Comparison of ENCODE assay signal across 8 cellular contexts in the genomic region with DNA sequence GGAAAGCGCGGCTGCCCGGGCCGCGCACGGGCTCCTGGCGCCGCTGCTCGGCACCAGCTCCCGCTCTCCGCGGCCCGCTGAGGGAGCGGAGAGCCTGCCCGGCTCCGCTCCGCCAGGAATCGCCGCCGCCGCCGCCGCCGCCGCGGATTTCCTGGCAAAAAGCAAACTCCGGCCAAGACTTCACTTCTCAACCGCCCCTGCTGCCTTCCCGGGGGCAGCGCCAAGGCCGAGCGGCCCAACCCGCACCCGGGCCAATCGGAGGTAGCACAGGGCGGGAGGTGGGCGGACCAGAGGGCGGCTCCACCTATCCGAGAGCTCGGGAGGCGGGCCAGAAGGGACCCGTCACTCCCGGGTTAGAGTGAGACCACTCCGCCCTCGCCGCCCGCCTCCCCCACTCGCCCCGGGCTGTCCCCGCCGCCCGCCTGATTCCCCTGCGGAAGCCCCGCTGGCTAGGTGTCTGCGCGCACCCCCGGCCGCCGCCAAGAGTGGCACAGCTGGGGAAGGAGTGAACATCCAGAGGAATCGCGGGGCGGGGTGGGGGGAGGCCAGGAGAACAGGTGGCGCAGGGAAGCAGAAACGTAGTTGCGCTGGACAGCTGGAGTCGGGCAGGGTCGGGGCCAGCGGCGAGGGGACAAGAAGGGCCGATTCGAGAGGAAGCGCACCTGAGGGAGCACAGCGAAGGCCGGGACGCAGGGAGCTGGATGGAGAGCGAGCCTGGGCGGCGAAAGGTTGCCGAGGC. TPM values are rescaled to one million over a fixed set of nuclear protein-coding genes. Genes with fewer than 3 reads are reported as not detected.
DNase-seq lines count a peak whose midpoint lies in the region; ATAC-seq and TF ChIP-seq lines count a peak whose summit lies in the region.

Gene LNX2, minus strand, starts transcription at position 153 of the 739 bp plus-strand sequence. CDS start 38,826 bp downstream, outside the sequence.

- ATAC-seq in GM21381 (IDR thresholded peaks at IDR 0.05; ENCODE audit: unreplicated experiment): peak; percentile 82

- intact Hi-C loops in Caco-2 (cut with micrococcal nuclease; ENCODE audit: unreplicated experiment): loop anchor here (2.0 to 10.0 kb wide), 5 partner anchors 70 to 656 kb away; partner anchors contain the start of genes CDX2 and MTIF3

- DNase-seq in Caco-2 (peak; percentile 98 to 99), NT2/D1 (ENCODE audit: low read depth, low spot score) (peak; percentile 87), endodermal cell (peak; percentile 99)
- DNase-seq in activated CD8-positive, alpha-beta memory T cell treated with anti-CD3 and anti-CD28 coated beads, Interleukin-2, amount 50 U/mL, for 24 hours (ENCODE audit: extremely low read depth): peak; percentile 92
- peak; percentile 90 for DNase-seq in stimulated activated CD8-positive, alpha-beta memory T cell treated with anti-CD3 and anti-CD28 coated beads, Interleukin-15, amount 100 ng/mL, for 24 hours (ENCODE audit: low read depth)

- peaks cover under 1% of the 10 kb centered on the region; the same call in 1 of the 2 replicates for H3K9me3 ChIP-seq in Caco-2
- H3K9me3 ChIP-seq in HUES48 (ENCODE audit: control insufficient read depth, insufficient read depth, low read length): no peaks in the 10 kb centered on the region
- H3K9me3 ChIP-seq in NT2/D1 (ENCODE audit: insufficient read depth, low read length): no peaks in the 10 kb centered on the region
- H3K9me3 ChIP-seq in endodermal cell (ENCODE audit: control insufficient read depth, low read length): peaks cover under 1% of the 10 kb centered on the region
- peaks cover 3% of the 10 kb centered on the region for H3K9me3 ChIP-seq in mesodermal cell (ENCODE audit: control insufficient read depth, low read length)

- no peaks in the 10 kb centered on the region for H3K27me3 ChIP-seq in Caco-2 (replicated peaks; ENCODE audit: control insufficient read depth, insufficient read depth, low read length)
- H3K27me3 ChIP-seq in HUES48 (ENCODE audit: control insufficient read depth, insufficient read depth, low read length): no peaks in the 10 kb centered on the region
- peaks cover 6% of the 10 kb centered on the region for H3K27me3 ChIP-seq in NT2/D1 (ENCODE audit: insufficient read depth, insufficient read length)
- no peaks in the 10 kb centered on the region for H3K27me3 ChIP-seq in endodermal cell (ENCODE audit: control insufficient read depth, insufficient read depth, low read length, poor library complexity, severe bottlenecking)

- TF ChIP-seq CTCF in Caco-2 (IDR thresholded peaks at IDR 0.05; ENCODE audit: insufficient read depth in 1 of 2, low read depth in 1 of 2, low read length in 1 of 2, severe bottlenecking in 1 of 2, unreplicated experiment in 1 of 2) (no peak), endodermal cell (conservative IDR thresholded peaks at IDR 0.05) (no peak)

- H3K4me1 ChIP-seq in Caco-2 (peaks cover 47% of the 10 kb centered on the region), HUES48 (ENCODE audit: control insufficient read depth, insufficient read depth, low read length) (peaks cover 31% of the 10 kb centered on the region), NT2/D1 (ENCODE audit: insufficient read depth, insufficient read length) (no peaks in the 10 kb centered on the region), endodermal cell (ENCODE audit: control insufficient read depth, insufficient read depth, low read length) (peaks cover 17% of the 10 kb centered on the region), mesodermal cell (ENCODE audit: control insufficient read depth, insufficient read depth, low read length, poor library complexity, severe bottlenecking) (no peaks in the 10 kb centered on the region)

- H3K27me3 Mint-ChIP-seq in Caco-2 (ENCODE audit: insufficient read depth, unreplicated experiment): no peaks in the 10 kb centered on the region
- no peaks in the 10 kb centered on the region for H3K27me3 Mint-ChIP-seq in endodermal cell (ENCODE audit: insufficient read depth)

- H3K4me1 Mint-ChIP-seq in Caco-2 (ENCODE audit: low read depth, unreplicated experiment) (peaks cover 39% of the 10 kb centered on the region), endodermal cell (peaks cover 51% of the 10 kb centered on the region)

- CTCF ChIA-PET in Caco-2 (lab: Charles Lee): interaction anchor here (0.6 to 1.9 kb wide), 6 partner anchors 22 to 363 kb away, joined by 3 to 8 read pairs (median 5); no protein-coding TSS in a partner anchor

- BruUV-seq in Caco-2 (replicated peaks; lab: Mats Ljungman, UMichigan): no TSS peak

- H3K27ac Mint-ChIP-seq in Caco-2 (ENCODE audit: unreplicated experiment): peak within 1 kb of the TSS; percentile 96
- H3K27ac Mint-ChIP-seq in endodermal cell: peak within 1 kb of the TSS; percentile 98

- H3K27ac ChIP-seq in HUES48 (ENCODE audit: low read depth, low read length) (peak within 1 kb of the TSS; percentile 93), endodermal cell (ENCODE audit: low read depth, low read length) (peak within 1 kb of the TSS; percentile 79), mesodermal cell (ENCODE audit: low read depth, low read length, severe bottlenecking) (peak within 1 kb of the TSS; percentile 75)

- WGBS in endodermal cell (ENCODE audit: insufficient coverage in 1 of 2, insufficient read length in 1 of 2), 2 experiments: 0% methylated on average over 19 to 79 of the region's 79 CpGs
- 0 to 1% methylated on average over 43 to 62 of the region's 79 CpGs for WGBS in mesodermal cell (ENCODE audit: insufficient coverage in 2 of 2), 2 experiments

- no peaks in the 10 kb centered on the region for H3K9me3 Mint-ChIP-seq in Caco-2 (ENCODE audit: unreplicated experiment)
- H3K9me3 Mint-ChIP-seq in endodermal cell: no peaks in the 10 kb centered on the region

- H3K36me3 ChIP-seq in Caco-2 (ENCODE audit: control insufficient read depth, insufficient read depth, low read length) (no peaks in the 10 kb centered on the region), HUES48 (ENCODE audit: control insufficient read depth, insufficient read depth, low read length) (peaks cover 20% of the 10 kb centered on the region), NT2/D1 (ENCODE audit: insufficient read depth, insufficient read length, low read length) (peaks cover 27% of the 10 kb centered on the region), endodermal cell (ENCODE audit: control insufficient read depth, insufficient read depth, low read length) (peaks cover 23% of the 10 kb centered on the region), mesodermal cell (ENCODE audit: control insufficient read depth, insufficient read depth, low read length) (peaks cover 28% of the 10 kb centered on the region)

- POLR2A ChIA-PET in Caco-2 (lab: Charles Lee): interaction anchor here (0.5 to 3.2 kb wide), 17 partner anchors 13 to 1851 kb away, joined by 3 to 13 read pairs (median 3); partner anchors contain the start of gene GTF3A

- H3K4me3 ChIP-seq in Caco-2 (ENCODE audit: low read depth, low read length): peak within 1 kb of the TSS; percentile 76
- peak within 1 kb of the TSS; percentile 98 for H3K4me3 ChIP-seq in HUES48 (ENCODE audit: low read depth, low read length)
- H3K4me3 ChIP-seq in NT2/D1 (ENCODE audit: insufficient read length, low read depth): peak within 1 kb of the TSS; percentile 68
- H3K4me3 ChIP-seq in endodermal cell (ENCODE audit: low read length): peak within 1 kb of the TSS; percentile 90
- H3K4me3 ChIP-seq in mesodermal cell (ENCODE audit: extremely low read depth, insufficient read depth, low read length, poor library complexity, severe bottlenecking): peak within 1 kb of the TSS; percentile 82

- H3K9ac ChIP-seq in HUES48 (ENCODE audit: low read depth, low read length) (peak within 1 kb of the TSS; percentile 90), NT2/D1 (ENCODE audit: insufficient read length, low read depth) (peak within 1 kb of the TSS; percentile 83), endodermal cell (ENCODE audit: extremely low read depth, low read length, poor library complexity, severe bottlenecking) (peak within 1 kb of the TSS; percentile 85)

- H3K4me3 Mint-ChIP-seq in Caco-2 (ENCODE audit: unreplicated experiment): peak within 1 kb of the TSS; percentile 99
- H3K4me3 Mint-ChIP-seq in endodermal cell: peak within 1 kb of the TSS; percentile 85

- peaks cover 53% of the 10 kb centered on the region for H3K36me3 Mint-ChIP-seq in Caco-2 (ENCODE audit: insufficient read depth, unreplicated experiment)
- H3K36me3 Mint-ChIP-seq in endodermal cell (ENCODE audit: low read depth): peaks cover 24% of the 10 kb centered on the region

RNA-seq across cellular contexts. Expression of gene LNX2, which starts in this region (rescaled TPM):
- total RNA-seq in Caco-2 (2022) (23.8 and 24.4 TPM in 2 replicates), endodermal cell (10 to 100 TPM; 13.9 to 15.6 TPM)
- polyA plus RNA-seq in endodermal cell (2013, experiment 1 of 2): 7.7 TPM
- polyA plus RNA-seq in endodermal cell (2013, experiment 2 of 2): 7.8 TPM
- polyA plus RNA-seq in mesodermal cell (2013, experiment 1 of 2): 7.9 TPM
- 9.3 TPM for polyA plus RNA-seq in mesodermal cell (2013, experiment 2 of 2)

Comparison
In these comparisons a context has a peak if more than half of its experiments do, and no peak if none do; other contexts are left out.
1. Peak in every context shown above with its lines: DNase-seq, ATAC-seq, H3K4me3 ChIP-seq and H3K27ac ChIP-seq.